In genomic region chr12:108967869-108968540, GRCh38 we compare ENCODE assay signal across 10 cellular contexts. TPM values are rescaled to one million over a fixed set of nuclear protein-coding genes. Genes with fewer than 3 reads are reported as not detected.
DNase-seq lines count a peak whose midpoint lies in the region; ATAC-seq and TF ChIP-seq lines count a peak whose summit lies in the region.
"Had no signal": no experiment of that assay in that cellular context is flagged by ENCODE, and none has a peak within 500 bp of the region (broad histone marks: within the 10 kb centered on the region; RNA-seq: fewer than 3 reads in every experiment).

No MANE protein-coding gene starts in this region.

- H3K36me3 ChIP-seq in CD4-positive, alpha-beta memory T cell (ENCODE audit: insufficient read depth, low read length), result no peaks in the 10 kb centered on the region
- H3K36me3 ChIP-seq: SJCRH30 had no signal

- H3K9me3 Mint-ChIP-seq in CD4-positive, alpha-beta memory T cell, result no peaks in the 10 kb centered on the region
- H3K9me3 Mint-ChIP-seq: stimulated activated naive CD8-positive, alpha-beta T cell treated with anti-CD3 and anti-CD28 coated beads, Interleukin-15, amount 100 ng/mL, for 72 hours had no signal

- H3K9me3 ChIP-seq in CD4-positive, alpha-beta memory T cell (ENCODE audit: control insufficient read depth in 1 of 2, low read length in 2 of 2), result no peaks in the 10 kb centered on the region
- H3K9me3 ChIP-seq: SJCRH30 had no signal

- ATAC-seq in GM21423 (IDR thresholded peaks at IDR 0.05; ENCODE audit: unreplicated experiment) (no peak), GM19023 (IDR thresholded peaks at IDR 0.05; ENCODE audit: unreplicated experiment) (no peak)
- ATAC-seq: stimulated activated naive CD8-positive, alpha-beta T cell treated with anti-CD3 and anti-CD28 coated beads, Interleukin-15, amount 100 ng/mL, for 72 hours had no signal

- POLR2A ChIA-PET in CD4-positive, alpha-beta memory T cell (lab: Charles Lee; ENCODE audit: partially characterized antibody), result no interaction called here

- no peaks in the 10 kb centered on the region for H3K36me3 Mint-ChIP-seq in CD4-positive, alpha-beta memory T cell

- H3K27me3 Mint-ChIP-seq in CD4-positive, alpha-beta memory T cell, result peaks cover 8 to 9% of the 10 kb centered on the region in 2 donors

- TF ChIP-seq CTCF in astrocyte of the cerebellum (IDR thresholded peaks at IDR 0.05; ENCODE audit: low read depth, low read length, missing control alignments), result peak; percentile 24

- peak; percentile 44; the same call in 1 of the 2 replicates for TF ChIP-seq RAD21 in Ishikawa (IDR thresholded peaks at IDR 0.05; ENCODE audit: low read depth)

- no peaks in the 10 kb centered on the region for H3K4me1 Mint-ChIP-seq in CD4-positive, alpha-beta memory T cell
- H3K4me1 Mint-ChIP-seq: stimulated activated naive CD8-positive, alpha-beta T cell treated with anti-CD3 and anti-CD28 coated beads, Interleukin-15, amount 100 ng/mL, for 72 hours had no signal

- CTCF ChIA-PET in CD4-positive, alpha-beta memory T cell (lab: Charles Lee; ENCODE audit: partially characterized antibody), result no interaction called here

- H3K4me3 Mint-ChIP-seq in CD4-positive, alpha-beta memory T cell, result no peak overlapping the region
- H3K4me3 Mint-ChIP-seq: stimulated activated naive CD8-positive, alpha-beta T cell treated with anti-CD3 and anti-CD28 coated beads, Interleukin-15, amount 100 ng/mL, for 72 hours had no signal

- no peak overlapping the region for H3K27ac ChIP-seq in CD4-positive, alpha-beta memory T cell (ENCODE audit: low read depth, low read length)
- H3K27ac ChIP-seq: SJCRH30 had no signal

- DNase-seq in ELF-1 (ENCODE audit: low read depth, low spot score) (peak; percentile 48), astrocyte of the cerebellum (ENCODE audit: low read depth) (no peak), midbrain (lab: John Stamatoyannopoulos, UW) (peak; percentile 6), AG08395 (ENCODE audit: low spot score) (no peak)
- DNase-seq in CD4-positive, alpha-beta memory T cell, result no peak
- DNase-seq: stimulated activated naive CD8-positive, alpha-beta T cell treated with anti-CD3 and anti-CD28 coated beads, Interleukin-15, amount 100 ng/mL, for 72 hours had no signal

- intact Hi-C loops in CD4-positive, alpha-beta memory T cell (cut with micrococcal nuclease), result no loop called here

- H3K27me3 ChIP-seq in CD4-positive, alpha-beta memory T cell (ENCODE audit: insufficient read depth, low read length), result no peaks in the 10 kb centered on the region

- H3K27ac Mint-ChIP-seq in CD4-positive, alpha-beta memory T cell, result no peak overlapping the region
- H3K27ac Mint-ChIP-seq: stimulated activated naive CD8-positive, alpha-beta T cell treated with anti-CD3 and anti-CD28 coated beads, Interleukin-15, amount 100 ng/mL, for 72 hours had no signal

- no peak for TF ChIP-seq EP300 in Ishikawa (IDR thresholded peaks at IDR 0.05; ENCODE audit: borderline replicate concordance)

- in situ Hi-C loops in astrocyte of the cerebellum (cut with HindIII; ENCODE audit: low sequenced_read_pairs), result no loop called here

- no peaks in the 10 kb centered on the region for H3K4me1 ChIP-seq in CD4-positive, alpha-beta memory T cell (ENCODE audit: insufficient read depth, low read length)
- H3K4me1 ChIP-seq: SJCRH30 had no signal

- H3K4me3 ChIP-seq in astrocyte of the cerebellum (ENCODE audit: low read depth, low read length), result no peak overlapping the region
- no peak overlapping the region for H3K4me3 ChIP-seq in CD4-positive, alpha-beta memory T cell (ENCODE audit: low read length in 2 of 2)
- H3K4me3 ChIP-seq: SJCRH30 had no signal

TF ChIP-seq in Ishikawa, 13 proteins besides CTCF, POLR2A, EP300 and RAD21:
- TF ChIP-seq TAF1 (IDR thresholded peaks at IDR 0.05; ENCODE audit: low read depth) (no peak), USF1 (IDR thresholded peaks at IDR 0.05) (no peak), CREB1 (IDR thresholded peaks at IDR 0.05; ENCODE audit: low read depth) (no peak), YY1 (IDR thresholded peaks at IDR 0.05; ENCODE audit: low read depth) (no peak), REST (IDR thresholded peaks at IDR 0.05; ENCODE audit: low read depth) (no peak), CEBPB (IDR thresholded peaks at IDR 0.05) (no peak), EGR1 (IDR thresholded peaks at IDR 0.05) (no peak), ZBTB7A (IDR thresholded peaks at IDR 0.05; ENCODE audit: low read depth) (no peak), MAX (IDR thresholded peaks at IDR 0.05) (no peak), NFIC (IDR thresholded peaks at IDR 0.05) (no peak), TEAD4 (IDR thresholded peaks at IDR 0.05) (no peak), FOXM1 (IDR thresholded peaks at IDR 0.05; ENCODE audit: borderline replicate concordance, low read depth) (no peak), TCF12 (IDR thresholded peaks at IDR 0.05; ENCODE audit: low read depth) (no peak)

RNA-seq across cellular contexts. Expression of gene SVOP, which starts 52.9 kb away (rescaled TPM):
- total RNA-seq in CD4-positive, alpha-beta memory T cell, result not detected
- not detected for polyA plus RNA-seq in CD4-positive, alpha-beta memory T cell
- total RNA-seq: SJCRH30 had no signal

Comparison
In these comparisons a context has a peak if more than half of its experiments do, and no peak if none do; other contexts are left out.
1. DNase-seq: peak in ELF-1 (single experiment) and midbrain (single experiment); none in astrocyte of the cerebellum (single experiment), CD4-positive, alpha-beta memory T cell (0 of 5) and AG08395 (single experiment).